Comparison of ENCODE assay signal across 2 cellular contexts in genomic region chr19:1776606-1777147, GRCh38.
TF ChIP-seq lines count a peak whose summit lies in the region.

No MANE protein-coding gene starts in this region.

TF ChIP-seq in HEK293, 187 proteins besides CTCF, POLR2A, EP300 and RAD21:
- TF ChIP-seq ZNF596 (tag by site-specific recombination; IDR thresholded peaks at IDR 0.05) (0 out of 2 replicates have a peak, but pooled peaks have one; percentile 14), ZNF548 (tag by site-specific recombination; IDR thresholded peaks at IDR 0.05) (no peak), PATZ1 (tag by site-specific recombination; IDR thresholded peaks at IDR 0.05) (no peak), ZNF561 (tag by site-specific recombination; IDR thresholded peaks at IDR 0.05; ENCODE audit: borderline replicate concordance) (no peak), ZNF155 (tag by site-specific recombination; IDR thresholded peaks at IDR 0.05) (no peak)

TF ChIP-seq in K562, 482 proteins besides CTCF, POLR2A, EP300 and RAD21:
- TF ChIP-seq KDM1A (IDR thresholded peaks at IDR 0.05) (peak; percentile 85 to 91), CREB1 (IDR thresholded peaks at IDR 0.05) (no peak), CREB1 (CRISPR knock-in tag; IDR thresholded peaks at IDR 0.05) (no peak)
